ENCODE assay signal across 16 cellular contexts in genomic region chr3:158111861-158112260, GRCh38. TPM values are rescaled to one million over a fixed set of nuclear protein-coding genes. Genes with fewer than 3 reads are reported as not detected.
DNase-seq lines count a peak whose midpoint lies in the region; ATAC-seq, FAIRE-seq and TF ChIP-seq lines count a peak whose summit lies in the region.
"Had no signal": no experiment of that assay in that cellular context is flagged by ENCODE, and none has a peak within 500 bp of the region (broad histone marks: within the 10 kb centered on the region; RNA-seq: fewer than 3 reads in every experiment).

No MANE protein-coding gene starts in this region.

- TF ChIP-seq POLR2A in GM12891 (IDR thresholded peaks at IDR 0.05; ENCODE audit: low read depth, low read length) (no peak), esophagus muscularis mucosa (IDR thresholded peaks at IDR 0.05; ENCODE audit: low read depth) (no peak)

- 84% methylated on average over 2 of the region's 2 CpGs for WGBS in esophagus muscularis mucosa

- no peak for TF ChIP-seq EP300 in esophagus muscularis mucosa (IDR thresholded peaks at IDR 0.05)

- H3K4me1 ChIP-seq in PC-3 (ENCODE audit: insufficient read depth, low read length), result peaks cover 12% of the 10 kb centered on the region
- H3K4me1 ChIP-seq in esophagus muscularis mucosa, result peaks cover 17 to 34% (median 26%) of the 10 kb centered on the region in 4 donors
- H3K4me1 ChIP-seq: BE2C had no signal

- no peaks in the 10 kb centered on the region for H3K36me3 ChIP-seq in PC-3 (ENCODE audit: low read depth, low read length)
- no peaks in the 10 kb centered on the region for H3K36me3 ChIP-seq in esophagus muscularis mucosa
- H3K36me3 ChIP-seq: BE2C, uterus had no signal

- POLR2A ChIA-PET in PC-3 (lab: Charles Lee; ENCODE audit: unreplicated experiment), result interaction anchor here (0.5 kb wide), 1 partner anchor 131 kb away, joined by 3 read pairs; no protein-coding TSS in a partner anchor

- no peak overlapping the region for H3K9ac ChIP-seq in PC-3 (ENCODE audit: low read length)

- no peak overlapping the region for H2AFZ ChIP-seq in PC-3 (ENCODE audit: low read length)
- H2AFZ ChIP-seq: hepatocyte had no signal

- H3K4me2 ChIP-seq in PC-3 (ENCODE audit: low read length), result peak overlapping the region; percentile 86

- DNase-seq in activated T-cell treated with anti-CD3 and anti-CD28 coated beads, Interleukin-2, amount 50 U/mL, for 24 hours, result no peak
- DNase-seq in activated T-cell treated with anti-CD3 and anti-CD28 coated beads for 4 hours (no peak), HL-60 (ENCODE audit: low read depth in 1 of 2, low spot score in 1 of 2) (peak; percentile 26 to 66), PC-3 (peak; percentile 2), coronary artery (ENCODE audit: low spot score) (no peak), GM12891 (ENCODE audit: insufficient read length, low spot score) (no peak), esophagus muscularis mucosa (ENCODE audit: extremely low spot score) (no peak)
- DNase-seq: BE2C; cortex of kidney; NCI-H2171; stimulated activated CD4-positive, alpha-beta T cell treated with anti-CD3 and anti-CD28 coated beads, Interleukin-4, amount 100 ng/mL, for 1 hour; uterus had no signal

- peak overlapping the region; percentile 96 for H3K4me3 Mint-ChIP-seq in activated T-cell treated with anti-CD3 and anti-CD28 coated beads, Interleukin-2, amount 50 U/mL, for 24 hours
- peak overlapping the region; percentile 69 to 78 (median 71) for H3K4me3 Mint-ChIP-seq in nephron
- H3K4me3 Mint-ChIP-seq: stimulated activated memory B cell treated with anti-CD40 and anti-IgM and Interleukin-4, amounts not matched to agents 10 μg/mL and 1 μg/mL and 100 μg/mL, for 72 hours had no signal

- CTCF ChIA-PET in PC-3 (lab: Charles Lee), result no interaction called here

- H3K9me3 ChIP-seq in PC-3 (ENCODE audit: low read length) (no peaks in the 10 kb centered on the region), esophagus muscularis mucosa (no peaks in the 10 kb centered on the region)
- H3K9me3 ChIP-seq: BE2C, uterus had no signal

- H3F3A ChIP-seq in PC-3 (ENCODE audit: low read length, unreplicated experiment), result no peaks in the 10 kb centered on the region

- BruUV-seq in PC-3 (replicated peaks; lab: Mats Ljungman, UMichigan), result no TSS peak

- H3K4me3 ChIP-seq in HL-60 (replicated peaks; ENCODE audit: insufficient read depth, low read length) (no peak overlapping the region), PC-3 (ENCODE audit: low read length) (0 out of 2 replicates have a peak overlapping the region, but pooled peaks have one; percentile 91), coronary artery (no peak overlapping the region), esophagus muscularis mucosa (no peak overlapping the region)
- H3K4me3 ChIP-seq: hepatocyte, uterus had no signal

- 0 out of 2 replicates have a peak, but pooled peaks cover 5% of the 10 kb centered on the region for H4K20me1 ChIP-seq in PC-3 (ENCODE audit: low read length)

- H3K27me3 ChIP-seq in HL-60 (ENCODE audit: insufficient read depth, poor library complexity, severe bottlenecking), result no peaks in the 10 kb centered on the region
- H3K27me3 ChIP-seq in PC-3 (ENCODE audit: low read length), result no peaks in the 10 kb centered on the region
- peaks cover 0 to 24% (median 19%) of the 10 kb centered on the region in 4 donors for H3K27me3 ChIP-seq in esophagus muscularis mucosa
- H3K27me3 ChIP-seq: BE2C had no signal

- intact Hi-C loops in PC-3 (cut with micrococcal nuclease), result loop anchor here (2.0 to 10.0 kb wide), 4 partner anchors 53 to 421 kb away; no protein-coding TSS in a partner anchor
- intact Hi-C loops in esophagus muscularis mucosa (cut with DNase I), result no loop called here

- peaks cover 39% of the 10 kb centered on the region for H3K36me3 Mint-ChIP-seq in activated T-cell treated with anti-CD3 and anti-CD28 coated beads, Interleukin-2, amount 50 U/mL, for 24 hours (ENCODE audit: low read depth)
- peaks cover 33% of the 10 kb centered on the region for H3K36me3 Mint-ChIP-seq in nephron (ENCODE audit: low read depth)

- no peaks in the 10 kb centered on the region for H3K9me2 ChIP-seq in PC-3 (replicated peaks; ENCODE audit: low read length)

- peaks cover 66% of the 10 kb centered on the region for H3K79me2 ChIP-seq in PC-3 (ENCODE audit: low read length)

- H3K27ac Mint-ChIP-seq in activated T-cell treated with anti-CD3 and anti-CD28 coated beads, Interleukin-2, amount 50 U/mL, for 24 hours, result no peak overlapping the region
- H3K27ac Mint-ChIP-seq in nephron, result peak overlapping the region in 1 of 3 experiments; percentile 34
- H3K27ac Mint-ChIP-seq: stimulated activated memory B cell treated with anti-CD40 and anti-IgM and Interleukin-4, amounts not matched to agents 10 μg/mL and 1 μg/mL and 100 μg/mL, for 72 hours had no signal

- TF ChIP-seq CTCF in HL-60 (IDR thresholded peaks at IDR 0.05; ENCODE audit: insufficient read depth, low read length) (no peak), PC-3 (conservative IDR thresholded peaks at IDR 0.05; ENCODE audit: low read depth, low read length) (no peak), nephron (IDR thresholded peaks at IDR 0.05; ENCODE audit: unreplicated experiment in 3 of 3) (no peak), coronary artery (IDR thresholded peaks at IDR 0.05) (no peak), esophagus muscularis mucosa (IDR thresholded peaks at IDR 0.05) (no peak)

- peaks cover 63% of the 10 kb centered on the region for H3K4me1 Mint-ChIP-seq in activated T-cell treated with anti-CD3 and anti-CD28 coated beads, Interleukin-2, amount 50 U/mL, for 24 hours (ENCODE audit: low read depth)
- H3K4me1 Mint-ChIP-seq in nephron, result peaks cover 23% of the 10 kb centered on the region

- peaks cover 8% of the 10 kb centered on the region for H3K9me3 Mint-ChIP-seq in activated T-cell treated with anti-CD3 and anti-CD28 coated beads, Interleukin-2, amount 50 U/mL, for 24 hours
- H3K9me3 Mint-ChIP-seq in nephron, result peaks cover 18% of the 10 kb centered on the region

- H3K27me3 Mint-ChIP-seq in activated T-cell treated with anti-CD3 and anti-CD28 coated beads, Interleukin-2, amount 50 U/mL, for 24 hours, result peaks cover 30% of the 10 kb centered on the region
- peaks cover 39% of the 10 kb centered on the region for H3K27me3 Mint-ChIP-seq in nephron (ENCODE audit: low read depth)

- no peak for FAIRE-seq in GM12891 (lab: Jason Lieb, UNC)

- no peak for ATAC-seq in PC-3
- ATAC-seq: stimulated activated memory B cell treated with anti-CD40 and anti-IgM and Interleukin-4, amounts not matched to agents 10 μg/mL and 1 μg/mL and 100 μg/mL, for 72 hours had no signal

- H3K27ac ChIP-seq in HL-60 (replicated peaks) (peak overlapping the region; percentile 94), PC-3 (ENCODE audit: low read length) (no peak overlapping the region), coronary artery (no peak overlapping the region), esophagus muscularis mucosa (replicated peaks in 1 of 4) (no peak overlapping the region)
- H3K27ac ChIP-seq: hepatocyte, RWPE1, uterus had no signal

TF ChIP-seq in GM12891, 5 proteins besides CTCF, POLR2A, EP300 and RAD21:
- no peak for TF ChIP-seq TAF1 (IDR thresholded peaks at IDR 0.05; ENCODE audit: low read depth, low read length)
- TF ChIP-seq PAX5 (IDR thresholded peaks at IDR 0.05; ENCODE audit: insufficient read depth, low read length, severe bottlenecking), result no peak
- no peak for TF ChIP-seq POU2F2 (IDR thresholded peaks at IDR 0.05; ENCODE audit: low read depth, low read length)
- TF ChIP-seq POLR2AphosphoS5 (IDR thresholded peaks at IDR 0.05; ENCODE audit: low read depth, low read length), result no peak
- no peak for TF ChIP-seq SPI1 (IDR thresholded peaks at IDR 0.05; ENCODE audit: low read depth, low read length)

RNA-seq across cellular contexts. Expression of gene RSRC1, which starts 2.0 kb away (rescaled TPM):
- total RNA-seq in PC-3 (2014; rRNA removed) (39.5 and 42.8 TPM in 2 replicates), esophagus muscularis mucosa (10 to 100 TPM; 33.1 to 57.3 (median 40.6) TPM)
- 18.0 TPM for polyA plus RNA-seq in GM12891 (2012; ENCODE audit: low read depth, missing spikeins)

RNA-seq across cellular contexts. Expression of gene SHOX2, which starts 5.6 kb away (rescaled TPM):
- total RNA-seq in PC-3 (2014; rRNA removed) (0.04 TPM in 1 of 2 replicates, not detected in the other), esophagus muscularis mucosa (1 to 10 TPM in 2 of 4 donors, under 1 TPM in 2; 0.32 to 2.0 (median 0.95) TPM)
- polyA plus RNA-seq in GM12891 (2012; ENCODE audit: low read depth, missing spikeins), result not detected

Comparison
In these comparisons a context has a peak if more than half of its experiments do, and no peak if none do; other contexts are left out.
1. DNase-seq: peak in HL-60 (2 of 2) and PC-3 (single experiment); none in activated T-cell treated with anti-CD3 and anti-CD28 coated beads, Interleukin-2, amount 50 U/mL, for 24 hours (single experiment), activated T-cell treated with anti-CD3 and anti-CD28 coated beads for 4 hours (single experiment), coronary artery (single experiment), GM12891 (single experiment) and esophagus muscularis mucosa (single experiment).